Comparison of ENCODE assay signal across 15 cellular contexts in genomic region chr18:62802523-62802922, GRCh38.
DNase-seq lines count a peak whose midpoint lies in the region; ATAC-seq and TF ChIP-seq lines count a peak whose summit lies in the region.
"Had no signal": no experiment of that assay in that cellular context is flagged by ENCODE, and none has a peak within 500 bp of the region (broad histone marks: within the 10 kb centered on the region; RNA-seq: fewer than 3 reads in every experiment).

No MANE protein-coding gene starts in this region.

- no peak overlapping the region for H4K8ac ChIP-seq in H9 (replicated peaks; ENCODE audit: insufficient read length, low read depth, low read length)

- peaks cover 9% of the 10 kb centered on the region for H3K4me1 ChIP-seq in H9 (ENCODE audit: insufficient read depth, low read length)
- H3K4me1 ChIP-seq in RWPE2 (ENCODE audit: insufficient read depth, poor library complexity, severe bottlenecking): peaks cover 8% of the 10 kb centered on the region
- peaks cover 0 to 5% of the 10 kb centered on the region in 2 donors for H3K4me1 ChIP-seq in left lung
- H3K4me1 ChIP-seq: right atrium auricular region had no signal

- H3K9me3 Mint-ChIP-seq in H9 (no peaks in the 10 kb centered on the region), endothelial cell (ENCODE audit: unreplicated experiment) (no peaks in the 10 kb centered on the region), osteocyte (ENCODE audit: unreplicated experiment) (no peaks in the 10 kb centered on the region)

- H3K23ac ChIP-seq in H9 (ENCODE audit: insufficient read length, low read depth, low read length): no peak overlapping the region

- peak overlapping the region in 1 of 3 experiments; percentile 35; a peak in 3 of 7 replicates for H3K27ac Mint-ChIP-seq in H9
- peak overlapping the region; percentile 24 for H3K27ac Mint-ChIP-seq in endothelial cell (ENCODE audit: unreplicated experiment)
- H3K27ac Mint-ChIP-seq in osteocyte (ENCODE audit: unreplicated experiment): no peak overlapping the region

- H2BK120ac ChIP-seq in H9 (ENCODE audit: low read depth, low read length, poor library complexity, severe bottlenecking): no peak overlapping the region

- no peak overlapping the region for H3K18ac ChIP-seq in H9 (ENCODE audit: insufficient read length, low read depth, low read length)

- H4K91ac ChIP-seq in H9 (ENCODE audit: insufficient read length, low read depth, low read length): no peak overlapping the region

- H4K5ac ChIP-seq in H9 (ENCODE audit: insufficient read length, low read depth, low read length): no peak overlapping the region

- H3K36me3 Mint-ChIP-seq in H9 (ENCODE audit: insufficient read depth in 1 of 3, low read depth in 3 of 3) (peaks cover 0 to 3% (median 0%) of the 10 kb centered on the region in 3 experiments; a peak in 1 of 7 replicates), endothelial cell (ENCODE audit: low read depth, unreplicated experiment) (no peaks in the 10 kb centered on the region), osteocyte (ENCODE audit: unreplicated experiment) (no peaks in the 10 kb centered on the region)

- H2AK5ac ChIP-seq in H9 (ENCODE audit: insufficient read length, low read length): no peak overlapping the region

- ATAC-seq in RWPE2 (ENCODE audit: low read depth) (no peak), left lung (no peak)

- no peak overlapping the region for H2BK12ac ChIP-seq in H9 (ENCODE audit: insufficient read length, low read depth, low read length)

- H3K27me3 ChIP-seq in H9 (ENCODE audit: insufficient read depth, low read length) (no peaks in the 10 kb centered on the region), RWPE2 (ENCODE audit: insufficient read depth, poor library complexity, severe bottlenecking) (no peaks in the 10 kb centered on the region), left lung (no peaks in the 10 kb centered on the region)
- H3K27me3 ChIP-seq: right atrium auricular region, SJSA1 had no signal

- H3K14ac ChIP-seq in H9 (ENCODE audit: insufficient read depth, low read length): no peak overlapping the region

- DNase-seq in H9: no peak
- DNase-seq in RWPE2 (ENCODE audit: low spot score): no peak
- DNase-seq in endothelial cell (ENCODE audit: low spot score): no peak
- no peak for DNase-seq in osteocyte (ENCODE audit: extremely low spot score, unreplicated experiment)
- DNase-seq in NCI-H146 (lab: John Stamatoyannopoulos, UW): no peak
- no peak for DNase-seq in left lung
- DNase-seq in DMS79 treated with DMSO at 0.1 percent for 48 hours (lab: John Stamatoyannopoulos, UW): no peak
- DNase-seq: activated CD4-positive, alpha-beta T cell treated with anti-CD3 and anti-CD28 coated beads, Interleukin-2, amount 50 U/mL, for 1 hour; activated naive CD4-positive, alpha-beta T cell treated with Interleukin-2 at 50 U/mL for 16 hours; DMS153; MV-4-11; NCI-H510A; substantia nigra had no signal

- H3K27me3 Mint-ChIP-seq in H9 (ENCODE audit: low read depth): no peaks in the 10 kb centered on the region
- peaks cover 3% of the 10 kb centered on the region for H3K27me3 Mint-ChIP-seq in endothelial cell (ENCODE audit: unreplicated experiment)
- no peaks in the 10 kb centered on the region for H3K27me3 Mint-ChIP-seq in osteocyte (ENCODE audit: unreplicated experiment)

- no peaks in the 10 kb centered on the region for H3K9me3 ChIP-seq in H9 (ENCODE audit: control insufficient read depth, low read depth, low read length)
- no peaks in the 10 kb centered on the region for H3K9me3 ChIP-seq in RWPE2 (ENCODE audit: severe bottlenecking)
- no peaks in the 10 kb centered on the region for H3K9me3 ChIP-seq in left lung
- H3K9me3 ChIP-seq: right atrium auricular region, SJSA1 had no signal

- no peak overlapping the region for H3K4me3 ChIP-seq in RWPE2 (ENCODE audit: severe bottlenecking)
- no peak overlapping the region for H3K4me3 ChIP-seq in left lung
- H3K4me3 ChIP-seq: right atrium auricular region, SJSA1 had no signal

- no peak overlapping the region for H3K9ac ChIP-seq in H9 (ENCODE audit: extremely low read depth, insufficient read length, low read length)

- peak; percentile 37; the same call in 1 of the 3 replicates for TF ChIP-seq CTCF in H9 (conservative IDR thresholded peaks at IDR 0.05)
- TF ChIP-seq CTCF in RWPE2 (IDR thresholded peaks at IDR 0.05; ENCODE audit: poor library complexity, severe bottlenecking): peak; percentile 43
- no peak for TF ChIP-seq CTCF in endothelial cell (IDR thresholded peaks at IDR 0.05; ENCODE audit: unreplicated experiment)
- TF ChIP-seq CTCF in osteocyte (IDR thresholded peaks at IDR 0.05): peak; percentile 16
- TF ChIP-seq CTCF in left lung (IDR thresholded peaks at IDR 0.05): no peak

- H3K4ac ChIP-seq in H9 (ENCODE audit: low read depth, low read length): no peak overlapping the region

- H3K4me1 Mint-ChIP-seq in H9 (peaks cover 47 to 56% of the 10 kb centered on the region in 2 experiments), endothelial cell (ENCODE audit: unreplicated experiment) (peaks cover 59% of the 10 kb centered on the region), osteocyte (ENCODE audit: unreplicated experiment) (peaks cover 18% of the 10 kb centered on the region)

- WGBS in H9 (ENCODE audit: extremely low coverage, insufficient read length, low lambda C conversion rate): no CpG with 5 or more reads among the region's 3 CpGs

- no peak overlapping the region for H3T11ph ChIP-seq in H9 (ENCODE audit: low read length)

- H2BK20ac ChIP-seq in H9 (ENCODE audit: low read depth, low read length, poor library complexity, severe bottlenecking): no peak overlapping the region

- intact Hi-C loops in left lung (cut with DNase I): no loop called here

- H3K36me3 ChIP-seq in RWPE2 (ENCODE audit: low read depth) (no peaks in the 10 kb centered on the region), left lung (no peaks in the 10 kb centered on the region)
- H3K36me3 ChIP-seq: right atrium auricular region, SJSA1 had no signal

- H2BK15ac ChIP-seq in H9 (ENCODE audit: low read depth, low read length): no peak overlapping the region

- no peak overlapping the region for H2AFZ ChIP-seq in H9 (ENCODE audit: low read length)

- no peaks in the 10 kb centered on the region for H4K20me1 ChIP-seq in H9 (ENCODE audit: control insufficient read depth, insufficient read depth, insufficient read length)

- H3K4me3 Mint-ChIP-seq in H9 (no peak overlapping the region), endothelial cell (ENCODE audit: unreplicated experiment) (no peak overlapping the region), osteocyte (ENCODE audit: unreplicated experiment) (no peak overlapping the region)

- H2BK5ac ChIP-seq in H9 (ENCODE audit: insufficient read length, low read length): no peak overlapping the region

- H3K23me2 ChIP-seq in H9 (ENCODE audit: insufficient read length, low read depth, low read length, poor library complexity, severe bottlenecking): no peaks in the 10 kb centered on the region

- no peak overlapping the region for H3K27ac ChIP-seq in H9 (ENCODE audit: insufficient read length, low read depth, low read length)
- no peak overlapping the region for H3K27ac ChIP-seq in RWPE2 (ENCODE audit: poor library complexity, severe bottlenecking)
- H3K27ac ChIP-seq in left lung: no peak overlapping the region
- H3K27ac ChIP-seq: right atrium auricular region, SJSA1 had no signal

- no peak overlapping the region for H3K56ac ChIP-seq in H9 (ENCODE audit: insufficient read length, low read depth, low read length)

- H3K79me2 ChIP-seq in H9 (ENCODE audit: insufficient read depth, low read length): peaks cover 31% of the 10 kb centered on the region; the same call in 1 of the 2 replicates

- peaks cover 5% of the 10 kb centered on the region for H3K79me1 ChIP-seq in H9 (ENCODE audit: insufficient read depth, low read depth, low read length, poor library complexity, severe bottlenecking)

- no peak overlapping the region for H3K4me2 ChIP-seq in H9 (ENCODE audit: insufficient read depth, insufficient read length, low read length)

Comparison
In these comparisons a context has a peak if more than half of its experiments do, and no peak if none do; other contexts are left out.
1. CTCF ChIP-seq: peak in H9 (single experiment), RWPE2 (single experiment) and osteocyte (single experiment); none in endothelial cell (single experiment) and left lung (0 of 2).